21 cellular contexts compared by ENCODE assay signal in genomic region chr12:1186298-1186697, GRCh38.
DNase-seq lines count a peak whose midpoint lies in the region; ATAC-seq and TF ChIP-seq lines count a peak whose summit lies in the region.
"Had no signal": no experiment of that assay in that cellular context is flagged by ENCODE, and none has a peak within 500 bp of the region (broad histone marks: within the 10 kb centered on the region; RNA-seq: fewer than 3 reads in every experiment).

No MANE protein-coding gene starts in this region.

- H3K4me1 ChIP-seq in Karpas-422 (ENCODE audit: low read length): peaks cover 19% of the 10 kb centered on the region

- H3K9me2 ChIP-seq in Karpas-422 (replicated peaks; ENCODE audit: insufficient read depth, low read length): no peaks in the 10 kb centered on the region

- no peak for ATAC-seq in activated T-cell treated with anti-CD3 and anti-CD28 coated beads, Interleukin-2, amount 50 U/mL, for 72 hours (replicated peaks in 1 of 2)
- ATAC-seq in activated T-helper 17 cell treated with anti-CD3 and anti-CD28 coated beads, Interleukin-2, amount 50 U/mL, for 72 hours (replicated peaks): peak; percentile 33
- ATAC-seq in GM19395 (IDR thresholded peaks at IDR 0.05; ENCODE audit: unreplicated experiment) (no peak), natural killer cell (no peak)

- no peaks in the 10 kb centered on the region for H4K20me1 ChIP-seq in Karpas-422 (ENCODE audit: insufficient read depth, low read depth, low read length)

- peak overlapping the region in 1 of 2 donors; percentile 70 for H3K4me3 Mint-ChIP-seq in activated T-cell treated with anti-CD3 and anti-CD28 coated beads, Interleukin-2, amount 50 U/mL, for 72 hours
- H3K4me3 Mint-ChIP-seq in activated T-helper 17 cell treated with anti-CD3 and anti-CD28 coated beads, Interleukin-2, amount 50 U/mL, for 72 hours: peak overlapping the region; percentile 39
- H3K4me3 Mint-ChIP-seq in progenitor cell of endocrine pancreas (ENCODE audit: low read depth) (peak overlapping the region; percentile 10), natural killer cell (no peak overlapping the region)
- H3K4me3 Mint-ChIP-seq: CD8-positive, alpha-beta memory T cell had no signal

- no peaks in the 10 kb centered on the region for H3K9me3 Mint-ChIP-seq in activated T-cell treated with anti-CD3 and anti-CD28 coated beads, Interleukin-2, amount 50 U/mL, for 72 hours
- no peaks in the 10 kb centered on the region for H3K9me3 Mint-ChIP-seq in activated T-helper 17 cell treated with anti-CD3 and anti-CD28 coated beads, Interleukin-2, amount 50 U/mL, for 72 hours
- H3K9me3 Mint-ChIP-seq in progenitor cell of endocrine pancreas (ENCODE audit: low read depth): no peaks in the 10 kb centered on the region
- H3K9me3 Mint-ChIP-seq in natural killer cell: no peaks in the 10 kb centered on the region
- H3K9me3 Mint-ChIP-seq: CD8-positive, alpha-beta memory T cell had no signal

- H3K27ac ChIP-seq in Karpas-422 (ENCODE audit: low read length): peak overlapping the region; percentile 20; the same call in 1 of the 2 replicates
- H3K27ac ChIP-seq: C4-2B, HL-60 had no signal

- H3K79me2 ChIP-seq in Karpas-422 (ENCODE audit: low read length): no peaks in the 10 kb centered on the region

- H3K27ac Mint-ChIP-seq in activated T-cell treated with anti-CD3 and anti-CD28 coated beads, Interleukin-2, amount 50 U/mL, for 72 hours: peak overlapping the region; percentile 91
- peak overlapping the region; percentile 52 for H3K27ac Mint-ChIP-seq in activated T-helper 17 cell treated with anti-CD3 and anti-CD28 coated beads, Interleukin-2, amount 50 U/mL, for 72 hours
- H3K27ac Mint-ChIP-seq in progenitor cell of endocrine pancreas (peak overlapping the region; percentile 53), natural killer cell (no peak overlapping the region)
- H3K27ac Mint-ChIP-seq: CD8-positive, alpha-beta memory T cell had no signal

- H3K4me3 ChIP-seq in Karpas-422 (ENCODE audit: low read length): no peak overlapping the region

- no peak overlapping the region for H2AFZ ChIP-seq in Karpas-422 (ENCODE audit: low read length)

- peaks cover 18% of the 10 kb centered on the region for H3K4me1 Mint-ChIP-seq in activated T-cell treated with anti-CD3 and anti-CD28 coated beads, Interleukin-2, amount 50 U/mL, for 72 hours (ENCODE audit: low read depth)
- peaks cover 13% of the 10 kb centered on the region for H3K4me1 Mint-ChIP-seq in activated T-helper 17 cell treated with anti-CD3 and anti-CD28 coated beads, Interleukin-2, amount 50 U/mL, for 72 hours
- H3K4me1 Mint-ChIP-seq in progenitor cell of endocrine pancreas (ENCODE audit: low read depth) (peaks cover 32% of the 10 kb centered on the region), natural killer cell (no peaks in the 10 kb centered on the region)
- H3K4me1 Mint-ChIP-seq: CD8-positive, alpha-beta memory T cell had no signal

- H3K4me2 ChIP-seq in Karpas-422 (ENCODE audit: low read depth, low read length, poor library complexity, severe bottlenecking): no peak overlapping the region

- H3K27me3 ChIP-seq in Karpas-422 (ENCODE audit: low read length): no peaks in the 10 kb centered on the region

- no peak for DNase-seq in activated T-cell treated with anti-CD3 and anti-CD28 coated beads, Interleukin-2, amount 50 U/mL, for 72 hours
- DNase-seq in activated T-cell treated with anti-CD3 and anti-CD28 coated beads for 4 hours (no peak), Karpas-422 (no peak), progenitor cell of endocrine pancreas (ENCODE audit: low spot score, unreplicated experiment) (no peak), natural killer cell (no peak)
- DNase-seq in activated CD8-positive, alpha-beta memory T cell treated with anti-CD3 and anti-CD28 coated beads, Interleukin-2, amount 50 U/mL, for 48 hours: no peak
- DNase-seq: Calu3; CD8-positive, alpha-beta memory T cell; H7; KBM-7; MV-4-11; NCI-H1105 treated with DMSO at 0.1 percent for 48 hours; NCI-H2029 treated with DMSO at 0.1 percent for 48 hours; NCI-H226; NCI-H524; NCI-H774; Right ventricle myocardium superior had no signal

- intact Hi-C loops in natural killer cell (cut with micrococcal nuclease): no loop called here

- no peaks in the 10 kb centered on the region for H3K9me3 ChIP-seq in Karpas-422 (ENCODE audit: low read length)

- H3K36me3 ChIP-seq in Karpas-422 (ENCODE audit: insufficient read depth, low read length): peaks cover 22% of the 10 kb centered on the region

- peaks cover 1 to 9% of the 10 kb centered on the region in 2 donors for H3K36me3 Mint-ChIP-seq in activated T-cell treated with anti-CD3 and anti-CD28 coated beads, Interleukin-2, amount 50 U/mL, for 72 hours (ENCODE audit: insufficient read depth in 2 of 2)
- H3K36me3 Mint-ChIP-seq in activated T-helper 17 cell treated with anti-CD3 and anti-CD28 coated beads, Interleukin-2, amount 50 U/mL, for 72 hours (ENCODE audit: low read depth): peaks cover 89% of the 10 kb centered on the region
- H3K36me3 Mint-ChIP-seq in progenitor cell of endocrine pancreas (ENCODE audit: insufficient read depth): peaks cover 29% of the 10 kb centered on the region
- no peaks in the 10 kb centered on the region for H3K36me3 Mint-ChIP-seq in natural killer cell

- H3K27me3 Mint-ChIP-seq in activated T-cell treated with anti-CD3 and anti-CD28 coated beads, Interleukin-2, amount 50 U/mL, for 72 hours (ENCODE audit: low read depth): no peaks in the 10 kb centered on the region
- H3K27me3 Mint-ChIP-seq in activated T-helper 17 cell treated with anti-CD3 and anti-CD28 coated beads, Interleukin-2, amount 50 U/mL, for 72 hours: no peaks in the 10 kb centered on the region
- H3K27me3 Mint-ChIP-seq in progenitor cell of endocrine pancreas: no peaks in the 10 kb centered on the region
- no peaks in the 10 kb centered on the region for H3K27me3 Mint-ChIP-seq in natural killer cell (ENCODE audit: low read depth in 2 of 2)
- H3K27me3 Mint-ChIP-seq: CD8-positive, alpha-beta memory T cell had no signal

- H3K9ac ChIP-seq in Karpas-422 (ENCODE audit: low read length): no peak overlapping the region

- TF ChIP-seq CTCF in progenitor cell of endocrine pancreas (IDR thresholded peaks at IDR 0.05; ENCODE audit: unreplicated experiment) (no peak), natural killer cell (IDR thresholded peaks at IDR 0.05) (no peak)

Comparison
In these comparisons a context has a peak if more than half of its experiments do, and no peak if none do; other contexts are left out.
1. H3K27ac Mint-ChIP-seq: peak in activated T-cell treated with anti-CD3 and anti-CD28 coated beads, Interleukin-2, amount 50 U/mL, for 72 hours (single experiment), activated T-helper 17 cell treated with anti-CD3 and anti-CD28 coated beads, Interleukin-2, amount 50 U/mL, for 72 hours (single experiment) and progenitor cell of endocrine pancreas (single experiment); none in natural killer cell (0 of 2).